ENCODE assay signal across 1 cellular context in the genomic region with DNA sequence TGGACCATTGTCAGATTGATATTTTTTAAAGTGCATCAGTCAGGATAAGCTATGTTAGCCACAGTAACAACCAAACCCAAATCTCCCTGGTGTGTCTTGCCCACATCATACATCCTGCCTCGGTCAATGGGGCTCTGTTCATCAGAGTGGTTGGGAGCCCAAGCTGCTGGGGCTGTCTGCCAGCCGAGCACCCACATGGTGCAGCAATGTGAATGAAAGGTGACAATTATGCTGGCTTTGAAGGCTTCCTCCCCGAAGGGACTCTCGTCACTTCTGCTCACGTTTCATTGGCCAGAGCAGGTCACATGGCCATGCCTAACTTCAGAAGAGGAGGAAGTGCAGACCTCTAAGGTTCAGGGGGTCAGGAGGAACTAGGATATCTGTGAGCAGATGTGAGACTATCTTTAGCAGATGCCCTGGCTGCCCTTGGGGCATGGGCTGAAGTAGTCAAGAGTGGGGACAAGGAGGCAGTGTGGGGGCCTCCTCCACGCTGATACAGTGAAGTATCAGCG.
TF ChIP-seq lines count a peak whose summit lies in the region.

No MANE protein-coding gene starts in this region.

TF ChIP-seq in IMR-90, 13 proteins besides CTCF, POLR2A, EP300 and RAD21 (continued from another document):
- TF ChIP-seq, protein P1, sequence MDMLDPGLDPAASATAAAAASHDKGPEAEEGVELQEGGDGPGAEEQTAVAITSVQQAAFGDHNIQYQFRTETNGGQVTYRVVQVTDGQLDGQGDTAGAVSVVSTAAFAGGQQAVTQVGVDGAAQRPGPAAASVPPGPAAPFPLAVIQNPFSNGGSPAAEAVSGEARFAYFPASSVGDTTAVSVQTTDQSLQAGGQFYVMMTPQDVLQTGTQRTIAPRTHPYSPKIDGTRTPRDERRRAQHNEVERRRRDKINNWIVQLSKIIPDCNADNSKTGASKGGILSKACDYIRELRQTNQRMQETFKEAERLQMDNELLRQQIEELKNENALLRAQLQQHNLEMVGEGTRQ (IDR thresholded peaks at IDR 0.05; ENCODE audit: low read depth, low read length) = 0 out of 2 replicates have a peak, but pooled peaks have one; percentile 24
TF ChIP-seq in IMR-90: peak in this region for 1.
